12 cellular contexts compared by ENCODE assay signal in the genomic region with DNA sequence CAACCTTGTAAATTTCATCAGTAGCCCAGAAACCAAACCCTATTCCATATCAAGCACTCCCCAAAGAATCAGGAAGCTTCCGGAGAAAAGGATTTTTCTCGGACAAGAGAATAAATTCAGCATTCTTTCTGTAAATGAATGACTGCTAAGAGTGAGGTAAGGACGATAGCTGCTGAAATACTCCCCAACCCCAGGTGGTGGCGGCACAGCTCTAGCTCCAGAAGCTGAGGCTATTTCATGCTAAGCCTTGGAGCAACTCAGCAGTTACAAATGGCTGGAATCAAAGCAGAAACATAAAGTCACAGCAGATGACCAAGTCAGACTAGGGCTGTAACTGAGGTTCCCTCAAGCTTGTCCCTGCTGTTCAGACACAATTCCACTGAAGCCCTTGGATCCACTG. TPM values are rescaled to one million over a fixed set of nuclear protein-coding genes. Genes with fewer than 3 reads are reported as not detected.
DNase-seq lines count a peak whose midpoint lies in the region; ATAC-seq and TF ChIP-seq lines count a peak whose summit lies in the region.
"Had no signal": no experiment of that assay in that cellular context is flagged by ENCODE, and none has a peak within 500 bp of the region (broad histone marks: within the 10 kb centered on the region; RNA-seq: fewer than 3 reads in every experiment).

No MANE protein-coding gene starts in this region.

- H3K27ac ChIP-seq in left lung = no peak overlapping the region

- no peak for ATAC-seq in left lung
- ATAC-seq: activated CD4-positive, alpha-beta T cell treated with anti-CD3 and anti-CD28 coated beads for 36 hours had no signal

- no peak overlapping the region for H3K27ac Mint-ChIP-seq in Calu3 (ENCODE audit: unreplicated experiment)
- H3K27ac Mint-ChIP-seq: activated CD4-positive, alpha-beta T cell treated with anti-CD3 and anti-CD28 coated beads for 36 hours had no signal

- peaks cover 8% of the 10 kb centered on the region for H3K27me3 Mint-ChIP-seq in Calu3 (ENCODE audit: unreplicated experiment)
- H3K27me3 Mint-ChIP-seq: activated CD4-positive, alpha-beta T cell treated with anti-CD3 and anti-CD28 coated beads for 36 hours had no signal

- H3K9me3 Mint-ChIP-seq in Calu3 (ENCODE audit: low read depth, unreplicated experiment) = no peaks in the 10 kb centered on the region

- H3K36me3 Mint-ChIP-seq in Calu3 (ENCODE audit: insufficient read depth, unreplicated experiment) = no peaks in the 10 kb centered on the region

- H3K4me1 ChIP-seq in left lung = no peaks in the 10 kb centered on the region

- DNase-seq in Calu3 (peak; percentile 14), HuH-7 (ENCODE audit: low spot score) (peak; percentile 28), astrocyte of the hippocampus (ENCODE audit: low read depth, low spot score) (peak; percentile 11), kidney tubule cell (ENCODE audit: low spot score) (peak; percentile 62), epidermal melanocyte (ENCODE audit: insufficient read length, low spot score) (no peak), retina (no peak), left lung (no peak)
- no peak for DNase-seq in activated effector memory CD4-positive, alpha-beta T cell treated with anti-CD3 and anti-CD28 coated beads, Interleukin-2, amount 50 U/mL, for 16 hours
- DNase-seq: activated CD4-positive, alpha-beta T cell treated with anti-CD3 and anti-CD28 coated beads for 36 hours; activated T-cell treated with anti-CD3 and anti-CD28 coated beads, Interleukin-2, amount 50 U/mL, for 48 hours; amygdala; NCI-H2029 had no signal

- H3K9me3 ChIP-seq in left lung = no peaks in the 10 kb centered on the region

- BruUV-seq in Calu3 (replicated peaks; lab: Mats Ljungman, UMichigan) = no TSS peak

- H3K4me3 Mint-ChIP-seq in Calu3 (ENCODE audit: low read depth, unreplicated experiment) = no peak overlapping the region
- H3K4me3 Mint-ChIP-seq: activated CD4-positive, alpha-beta T cell treated with anti-CD3 and anti-CD28 coated beads for 36 hours had no signal

- H3K4me3 ChIP-seq in left lung = no peak overlapping the region

- no peaks in the 10 kb centered on the region for H3K4me1 Mint-ChIP-seq in Calu3 (ENCODE audit: low read depth, unreplicated experiment)
- H3K4me1 Mint-ChIP-seq: activated CD4-positive, alpha-beta T cell treated with anti-CD3 and anti-CD28 coated beads for 36 hours had no signal

- no peaks in the 10 kb centered on the region for H3K36me3 ChIP-seq in left lung

- H3K27me3 ChIP-seq in left lung = peaks cover 0 to 5% of the 10 kb centered on the region in 2 donors

- CTCF ChIA-PET in Calu3 (lab: Charles Lee) = interaction anchor here (0.5 to 0.9 kb wide), 2 partner anchors 70 to 345 kb away, joined by 3 read pairs; no protein-coding TSS in a partner anchor

- TF ChIP-seq CTCF in Calu3 (IDR thresholded peaks at IDR 0.05; ENCODE audit: unreplicated experiment) (no peak), left lung (IDR thresholded peaks at IDR 0.05) (no peak)

- intact Hi-C loops in Calu3 (cut with micrococcal nuclease; ENCODE audit: unreplicated experiment) (loop anchor here (10.0 kb wide), 1 partner anchor 181 kb away; no protein-coding TSS in a partner anchor), left lung (cut with DNase I) (no loop called here)

RNA-seq across cellular contexts. Expression of gene PCDH19, which starts 13.9 kb away (rescaled TPM):
- 0.02 and 0.50 TPM in 2 replicates for total RNA-seq in Calu3 (2022)
- total RNA-seq in left lung = under 1 TPM; 0.24 to 0.52 TPM

Comparison
In these comparisons a context has a peak if more than half of its experiments do, and no peak if none do; other contexts are left out.
1. DNase-seq: peak in Calu3 (single experiment), HuH-7 (single experiment), astrocyte of the hippocampus (single experiment) and kidney tubule cell (single experiment); none in epidermal melanocyte (single experiment), retina (single experiment), left lung (0 of 2) and activated effector memory CD4-positive, alpha-beta T cell treated with anti-CD3 and anti-CD28 coated beads, Interleukin-2, amount 50 U/mL, for 16 hours (single experiment).